11 cellular contexts compared by ENCODE assay signal in genomic region chr7:131753620-131754222, GRCh38.
DNase-seq lines count a peak whose midpoint lies in the region; ATAC-seq and TF ChIP-seq lines count a peak whose summit lies in the region.
"Had no signal": no experiment of that assay in that cellular context is flagged by ENCODE, and none has a peak within 500 bp of the region (broad histone marks: within the 10 kb centered on the region; RNA-seq: fewer than 3 reads in every experiment).

No MANE protein-coding gene starts in this region.

- peak; percentile 14 for TF ChIP-seq CTCF in HL-60 (IDR thresholded peaks at IDR 0.05; ENCODE audit: insufficient read depth, low read length)

- no peak overlapping the region for H3K4me3 ChIP-seq in HL-60 (replicated peaks; ENCODE audit: insufficient read depth, low read length)

- H3K27me3 ChIP-seq in HL-60 (ENCODE audit: insufficient read depth, poor library complexity, severe bottlenecking), result no peaks in the 10 kb centered on the region

- no peak overlapping the region for H3K27ac ChIP-seq in HL-60 (replicated peaks)

- ATAC-seq in SK-N-SH treated with all-trans-retinoic acid at 6 μM for 48 hours (peak; percentile 74), HG03457 (IDR thresholded peaks at IDR 0.05; ENCODE audit: unreplicated experiment) (no peak), GM21423 (IDR thresholded peaks at IDR 0.05; ENCODE audit: unreplicated experiment) (no peak), HG02970 (IDR thresholded peaks at IDR 0.05; ENCODE audit: low FRiP score, unreplicated experiment) (no peak)
- ATAC-seq: effector memory CD8-positive, alpha-beta T cell had no signal

- DNase-seq in DMS 273 (lab: John Stamatoyannopoulos, UW; ENCODE audit: unreplicated experiment) (peak; percentile 80), HL-60 (ENCODE audit: low read depth in 1 of 2, low spot score in 1 of 2) (no peak), islet precursor cell (peak; percentile 69), putamen (ENCODE audit: low spot score) (no peak)
- DNase-seq: activated CD4-positive, alpha-beta T cell treated with anti-CD3 and anti-CD28 coated beads, Interleukin-2, amount 50 U/mL, for 4 hours; effector memory CD8-positive, alpha-beta T cell; NCI-H2081 treated with DMSO at 0.1 percent for 48 hours had no signal

TF ChIP-seq in SK-N-SH treated with all-trans-retinoic acid at 6 μM for 48 hours, 23 proteins besides CTCF, POLR2A, EP300 and RAD21:
- TF ChIP-seq TOX (CRISPR knock-in tag; IDR thresholded peaks at IDR 0.05; ENCODE audit: borderline replicate concordance) (no peak), PPARA (CRISPR knock-in tag; IDR thresholded peaks at IDR 0.05; ENCODE audit: borderline replicate concordance) (no peak), RARB (CRISPR knock-in tag; IDR thresholded peaks at IDR 0.05) (no peak), ISL1 (CRISPR knock-in tag; IDR thresholded peaks at IDR 0.05) (no peak), OSR1 (CRISPR knock-in tag; IDR thresholded peaks at IDR 0.05) (no peak), BACH2 (CRISPR knock-in tag; IDR thresholded peaks at IDR 0.05; ENCODE audit: borderline replicate concordance) (no peak)

Comparison
In these comparisons a context has a peak if more than half of its experiments do, and no peak if none do; other contexts are left out.
1. DNase-seq: peak in DMS 273 (single experiment) and islet precursor cell (single experiment); none in HL-60 (0 of 2) and putamen (single experiment).